In the genomic region with DNA sequence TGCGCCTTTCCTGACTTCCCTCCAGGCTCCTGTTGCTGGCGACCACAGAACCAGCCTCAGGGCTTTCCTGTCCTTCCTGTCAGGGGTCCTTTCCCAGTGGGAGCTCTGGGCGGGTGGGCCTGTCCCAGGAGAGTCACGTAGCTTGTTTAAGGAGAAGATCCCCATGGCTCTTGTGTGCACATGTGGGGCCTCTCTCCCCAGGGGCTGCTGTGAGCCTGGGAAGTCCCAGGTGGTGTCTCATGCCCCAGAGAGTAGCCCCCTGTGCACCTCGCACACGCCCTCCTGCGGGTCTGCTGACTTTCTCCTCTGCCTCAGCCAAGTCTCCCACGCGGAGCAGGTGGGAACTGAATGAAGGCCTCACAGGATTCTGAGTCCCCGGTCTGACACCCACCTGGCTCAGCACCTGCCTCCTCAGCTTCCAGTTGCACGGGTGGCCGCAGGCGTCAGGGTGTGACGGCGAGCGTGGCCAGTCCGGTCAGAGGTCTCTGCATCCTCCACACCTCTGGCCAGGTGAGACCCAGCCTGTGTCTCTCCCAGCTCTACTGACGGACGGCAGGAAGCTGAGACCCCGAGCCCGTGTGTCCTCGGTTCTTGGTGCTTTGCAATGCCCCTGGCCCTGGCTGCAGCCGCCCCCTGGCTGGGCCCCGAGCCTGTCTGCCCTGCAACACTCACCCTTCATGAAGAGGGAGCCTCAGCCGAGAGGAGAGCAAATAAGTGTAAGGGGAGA, we compare ENCODE assay signal across 20 cellular contexts. TPM values are rescaled to one million over a fixed set of nuclear protein-coding genes. Genes with fewer than 3 reads are reported as not detected.
"Had no signal": no experiment of that assay in that cellular context is flagged by ENCODE, and none has a peak within 500 bp of the region (broad histone marks: within the 10 kb centered on the region; RNA-seq: fewer than 3 reads in every experiment).

No MANE protein-coding gene starts in this region.

- H3K27me3 ChIP-seq: ascending aorta had no signal

- H3K27ac ChIP-seq: ascending aorta, psoas muscle, upper lobe of left lung had no signal

- H3K4me3 Mint-ChIP-seq: activated CD4-positive, alpha-beta memory T cell treated with anti-CD3 and anti-CD28 coated beads for 36 hours; activated CD4-positive, alpha-beta T cell treated with anti-CD3 and anti-CD28 coated beads for 36 hours; activated CD8-positive, alpha-beta memory T cell treated with anti-CD3 and anti-CD28 coated beads, Interleukin-2, amount 10 ng/mL, durations not matched to agents 7 days and 5 days; activated naive CD4-positive, alpha-beta T cell treated with anti-CD3 and anti-CD28 coated beads for 36 hours; activated naive CD8-positive, alpha-beta T cell treated with anti-CD3 and anti-CD28 coated beads, Interleukin-2, amount 50 U/mL, for 24 hours; natural killer cell; stimulated activated naive CD8-positive, alpha-beta T cell treated with anti-CD3 and anti-CD28 coated beads, Interleukin-15, amount 100 ng/mL, for 72 hours; T-helper 1 cell treated with Interleukin-12 subunit alpha and Interleukin-12 subunit beta and Interleukin-4 antibody, amounts not matched to agents 30 μg/mL and 1 μg/mL, for 36 hours had no signal

- ATAC-seq: activated CD4-positive, alpha-beta T cell treated with anti-CD3 and anti-CD28 coated beads for 36 hours; activated CD8-positive, alpha-beta memory T cell treated with anti-CD3 and anti-CD28 coated beads, Interleukin-2, amount 10 ng/mL, durations not matched to agents 7 days and 5 days; activated naive CD8-positive, alpha-beta T cell treated with anti-CD3 and anti-CD28 coated beads, Interleukin-2, amount 50 U/mL, for 24 hours; esophagus mucosa; natural killer cell; psoas muscle; stimulated activated naive CD8-positive, alpha-beta T cell treated with anti-CD3 and anti-CD28 coated beads, Interleukin-15, amount 100 ng/mL, for 72 hours had no signal

- H3K36me3 Mint-ChIP-seq: activated CD4-positive, alpha-beta memory T cell treated with anti-CD3 and anti-CD28 coated beads for 36 hours; activated CD8-positive, alpha-beta memory T cell treated with anti-CD3 and anti-CD28 coated beads, Interleukin-2, amount 10 ng/mL, durations not matched to agents 7 days and 5 days; natural killer cell had no signal

- H3K4me1 ChIP-seq: ascending aorta, psoas muscle, upper lobe of left lung had no signal

- DNase-seq: activated CD4-positive, alpha-beta memory T cell treated with anti-CD3 and anti-CD28 coated beads for 36 hours; activated CD4-positive, alpha-beta T cell treated with anti-CD3 and anti-CD28 coated beads for 36 hours; activated CD8-positive, alpha-beta memory T cell treated with anti-CD3 and anti-CD28 coated beads, Interleukin-2, amount 10 ng/mL, durations not matched to agents 7 days and 5 days; activated naive CD4-positive, alpha-beta T cell treated with anti-CD3 and anti-CD28 coated beads for 36 hours; activated naive CD8-positive, alpha-beta T cell treated with anti-CD3 and anti-CD28 coated beads, Interleukin-2, amount 50 U/mL, for 24 hours; activated T-cell treated with anti-CD3 and anti-CD28 coated beads, Interleukin-2, amount 50 U/mL, for 1 hour; mesenchymal stem cell; natural killer cell; psoas muscle; stimulated activated CD4-positive, alpha-beta T cell treated with anti-CD3 and anti-CD28 coated beads, Interleukin-1b, Interleukin-23, amount 100 ng/mL, for 48 hours; stimulated activated naive CD8-positive, alpha-beta T cell treated with anti-CD3 and anti-CD28 coated beads, Interleukin-15, amount 100 ng/mL, for 72 hours had no signal

- H3K4me3 ChIP-seq: ascending aorta, psoas muscle, upper lobe of left lung had no signal

- H3K9me3 Mint-ChIP-seq: activated CD4-positive, alpha-beta memory T cell treated with anti-CD3 and anti-CD28 coated beads for 36 hours; activated naive CD4-positive, alpha-beta T cell treated with anti-CD3 and anti-CD28 coated beads for 36 hours; activated naive CD8-positive, alpha-beta T cell treated with anti-CD3 and anti-CD28 coated beads, Interleukin-2, amount 50 U/mL, for 24 hours; activated T-helper 2 cell treated with anti-CD3 and anti-CD28 coated beads, Interferon-gamma antibody, Interleukin-2, Interleukin-4, amounts not matched to agents 10 μg/mL and 5 μg/mL and 100 μg/mL, durations not matched to agents 14 hours and 24 hours and 36 hours; natural killer cell; stimulated activated naive CD8-positive, alpha-beta T cell treated with anti-CD3 and anti-CD28 coated beads, Interleukin-15, amount 100 ng/mL, for 72 hours; T-helper 1 cell treated with Interleukin-12 subunit alpha and Interleukin-12 subunit beta and Interleukin-4 antibody, amounts not matched to agents 30 μg/mL and 1 μg/mL, for 36 hours had no signal

- H3K36me3 ChIP-seq: ascending aorta, upper lobe of left lung had no signal

- H3K27ac Mint-ChIP-seq: activated CD4-positive, alpha-beta memory T cell treated with anti-CD3 and anti-CD28 coated beads for 36 hours; activated CD4-positive, alpha-beta T cell treated with anti-CD3 and anti-CD28 coated beads for 36 hours; activated CD8-positive, alpha-beta memory T cell treated with anti-CD3 and anti-CD28 coated beads, Interleukin-2, amount 10 ng/mL, durations not matched to agents 7 days and 5 days; activated naive CD4-positive, alpha-beta T cell treated with anti-CD3 and anti-CD28 coated beads for 36 hours; activated naive CD8-positive, alpha-beta T cell treated with anti-CD3 and anti-CD28 coated beads, Interleukin-2, amount 50 U/mL, for 24 hours; activated T-helper 2 cell treated with anti-CD3 and anti-CD28 coated beads, Interferon-gamma antibody, Interleukin-2, Interleukin-4, amounts not matched to agents 10 μg/mL and 5 μg/mL and 100 μg/mL, durations not matched to agents 14 hours and 24 hours and 36 hours; natural killer cell; stimulated activated naive CD8-positive, alpha-beta T cell treated with anti-CD3 and anti-CD28 coated beads, Interleukin-15, amount 100 ng/mL, for 72 hours; T-helper 1 cell treated with Interleukin-12 subunit alpha and Interleukin-12 subunit beta and Interleukin-4 antibody, amounts not matched to agents 30 μg/mL and 1 μg/mL, for 36 hours had no signal

- H3K9me3 ChIP-seq: ascending aorta, psoas muscle, upper lobe of left lung had no signal

- H3K4me1 Mint-ChIP-seq: activated CD4-positive, alpha-beta T cell treated with anti-CD3 and anti-CD28 coated beads for 36 hours had no signal

RNA-seq across cellular contexts. Expression of a gene that starts 5.6 kb away (rescaled TPM):
- total RNA-seq: activated CD4-positive, alpha-beta memory T cell treated with anti-CD3 and anti-CD28 coated beads for 36 hours; activated CD4-positive, alpha-beta T cell treated with anti-CD3 and anti-CD28 coated beads for 36 hours; activated CD8-positive, alpha-beta memory T cell treated with anti-CD3 and anti-CD28 coated beads, Interleukin-2, amount 10 ng/mL, durations not matched to agents 7 days and 5 days; activated naive CD4-positive, alpha-beta T cell treated with anti-CD3 and anti-CD28 coated beads for 36 hours; activated T-helper 2 cell treated with anti-CD3 and anti-CD28 coated beads, Interferon-gamma antibody, Interleukin-2, Interleukin-4, amounts not matched to agents 10 μg/mL and 5 μg/mL and 100 μg/mL, durations not matched to agents 14 hours and 24 hours and 36 hours; ascending aorta; esophagus mucosa; mucosa of gallbladder; natural killer cell; osteoblast; psoas muscle had no signal
- polyA plus RNA-seq: liver, psoas muscle had no signal

RNA-seq across cellular contexts. Expression of a gene that starts 24.2 kb away (rescaled TPM):
- total RNA-seq: activated CD4-positive, alpha-beta memory T cell treated with anti-CD3 and anti-CD28 coated beads for 36 hours; activated CD8-positive, alpha-beta memory T cell treated with anti-CD3 and anti-CD28 coated beads, Interleukin-2, amount 10 ng/mL, durations not matched to agents 7 days and 5 days; activated naive CD4-positive, alpha-beta T cell treated with anti-CD3 and anti-CD28 coated beads for 36 hours; activated T-helper 2 cell treated with anti-CD3 and anti-CD28 coated beads, Interferon-gamma antibody, Interleukin-2, Interleukin-4, amounts not matched to agents 10 μg/mL and 5 μg/mL and 100 μg/mL, durations not matched to agents 14 hours and 24 hours and 36 hours; ascending aorta; esophagus mucosa; natural killer cell; psoas muscle; temporal lobe had no signal
- polyA plus RNA-seq: liver had no signal

RNA-seq across cellular contexts. Expression of a gene that starts 33.1 kb away (rescaled TPM):
- total RNA-seq: activated CD4-positive, alpha-beta memory T cell treated with anti-CD3 and anti-CD28 coated beads for 36 hours; activated CD8-positive, alpha-beta memory T cell treated with anti-CD3 and anti-CD28 coated beads, Interleukin-2, amount 10 ng/mL, durations not matched to agents 7 days and 5 days; activated T-helper 2 cell treated with anti-CD3 and anti-CD28 coated beads, Interferon-gamma antibody, Interleukin-2, Interleukin-4, amounts not matched to agents 10 μg/mL and 5 μg/mL and 100 μg/mL, durations not matched to agents 14 hours and 24 hours and 36 hours; ascending aorta; esophagus mucosa; liver; osteoblast; psoas muscle had no signal
- polyA plus RNA-seq: liver had no signal
